18 cellular contexts compared by ENCODE assay signal in genomic region chr2:109694190-109694589, GRCh38.
DNase-seq lines count a peak whose midpoint lies in the region; ATAC-seq and TF ChIP-seq lines count a peak whose summit lies in the region.
"Had no signal": no experiment of that assay in that cellular context is flagged by ENCODE, and none has a peak within 500 bp of the region (broad histone marks: within the 10 kb centered on the region; RNA-seq: fewer than 3 reads in every experiment).

No MANE protein-coding gene starts in this region.

- peaks cover 7% of the 10 kb centered on the region for H3K36me3 Mint-ChIP-seq in Caco-2 (ENCODE audit: insufficient read depth, unreplicated experiment)

- intact Hi-C loops in Caco-2 (cut with micrococcal nuclease; ENCODE audit: unreplicated experiment) (no loop called here), PC-3 (cut with micrococcal nuclease) (no loop called here)

- TF ChIP-seq CTCF in Caco-2 (IDR thresholded peaks at IDR 0.05; ENCODE audit: insufficient read depth in 1 of 2, low read depth in 1 of 2, low read length in 1 of 2, severe bottlenecking in 1 of 2, unreplicated experiment in 1 of 2) (no peak), PC-3 (conservative IDR thresholded peaks at IDR 0.05; ENCODE audit: low read depth, low read length) (no peak), epithelial cell of esophagus (IDR thresholded peaks at IDR 0.05; ENCODE audit: insufficient read depth, low read depth, low read length, missing control alignments) (no peak)

- no peak overlapping the region for H3K4me2 ChIP-seq in PC-3 (ENCODE audit: low read length)
- H3K4me2 ChIP-seq: A549, smooth muscle cell had no signal

- H2AFZ ChIP-seq in PC-3 (ENCODE audit: low read length) = no peak overlapping the region

- H3K27me3 ChIP-seq in Caco-2 (replicated peaks; ENCODE audit: control insufficient read depth, insufficient read depth, low read length) (no peaks in the 10 kb centered on the region), PC-3 (ENCODE audit: low read length) (no peaks in the 10 kb centered on the region), mucosa of rectum (ENCODE audit: control insufficient read depth in 2 of 2, insufficient read depth in 2 of 2, low read length in 2 of 2) (no peaks in the 10 kb centered on the region)
- H3K27me3 ChIP-seq: tibial nerve had no signal

- peak overlapping the region; percentile 82 for H3K27ac Mint-ChIP-seq in Caco-2 (ENCODE audit: unreplicated experiment)
- H3K27ac Mint-ChIP-seq: activated CD4-positive, alpha-beta T cell treated with anti-CD3 and anti-CD28 coated beads, Interleukin-2, amount 10 ng/mL, durations not matched to agents 7 days and 5 days; activated T-helper 2 cell treated with anti-CD3 and anti-CD28 coated beads, Interferon-gamma antibody, Interleukin-2, Interleukin-4, amounts not matched to agents 10 μg/mL and 5 μg/mL and 100 μg/mL, durations not matched to agents 14 hours and 24 hours and 36 hours had no signal

- H4K20me1 ChIP-seq in PC-3 (ENCODE audit: low read length) = no peaks in the 10 kb centered on the region

- no peaks in the 10 kb centered on the region for H3K9me2 ChIP-seq in PC-3 (replicated peaks; ENCODE audit: low read length)

- H3F3A ChIP-seq in PC-3 (ENCODE audit: low read length, unreplicated experiment) = no peaks in the 10 kb centered on the region

- H3K36me3 ChIP-seq in Caco-2 (ENCODE audit: control insufficient read depth, insufficient read depth, low read length) (no peaks in the 10 kb centered on the region), PC-3 (ENCODE audit: low read depth, low read length) (no peaks in the 10 kb centered on the region), mucosa of rectum (ENCODE audit: control insufficient read depth in 2 of 2, insufficient read depth in 2 of 2, low read length in 2 of 2) (no peaks in the 10 kb centered on the region)
- H3K36me3 ChIP-seq: tibial nerve had no signal

- BruUV-seq in Caco-2 (replicated peaks; lab: Mats Ljungman, UMichigan) = no TSS peak
- BruUV-seq in PC-3 (replicated peaks; lab: Mats Ljungman, UMichigan) = no TSS peak

- H3K9me3 ChIP-seq in Caco-2 (peaks cover 4% of the 10 kb centered on the region; the same call in 1 of the 2 replicates), PC-3 (ENCODE audit: low read length) (no peaks in the 10 kb centered on the region), mucosa of rectum (ENCODE audit: control insufficient read depth in 2 of 2, low read length in 2 of 2) (no peaks in the 10 kb centered on the region)
- H3K9me3 ChIP-seq: A549 had no signal

- H3K79me2 ChIP-seq in PC-3 (ENCODE audit: low read length) = no peaks in the 10 kb centered on the region

- no peaks in the 10 kb centered on the region for H3K27me3 Mint-ChIP-seq in Caco-2 (ENCODE audit: insufficient read depth, unreplicated experiment)

- H3K9ac ChIP-seq in PC-3 (ENCODE audit: low read length) (no peak overlapping the region), mucosa of rectum (ENCODE audit: low read depth in 1 of 2, low read length in 2 of 2) (no peak overlapping the region)

- POLR2A ChIA-PET in Caco-2 (lab: Charles Lee) (no interaction called here), PC-3 (lab: Charles Lee; ENCODE audit: unreplicated experiment) (no interaction called here)

- H3K4me3 ChIP-seq in Caco-2 (ENCODE audit: low read depth, low read length) (no peak overlapping the region), PC-3 (ENCODE audit: low read length) (no peak overlapping the region), epithelial cell of esophagus (ENCODE audit: low read length) (no peak overlapping the region), mucosa of rectum (ENCODE audit: low read length in 2 of 2) (no peak overlapping the region)
- H3K4me3 ChIP-seq: A549, smooth muscle cell, tibial nerve had no signal

- peak overlapping the region; percentile 20 for H3K4me3 Mint-ChIP-seq in Caco-2 (ENCODE audit: unreplicated experiment)
- H3K4me3 Mint-ChIP-seq: activated CD4-positive, alpha-beta T cell treated with anti-CD3 and anti-CD28 coated beads, Interleukin-2, amount 10 ng/mL, durations not matched to agents 7 days and 5 days had no signal

- DNase-seq in Caco-2 (peak in 1 of 2 experiments; percentile 33), PC-3 (peak; percentile 28), epithelial cell of esophagus (ENCODE audit: low read depth) (peak; percentile 58), activated T-cell treated with anti-CD3 and anti-CD28 coated beads for 4 hours (no peak), NCI-H146 (lab: John Stamatoyannopoulos, UW) (no peak), hippocampal formation (lab: John Stamatoyannopoulos, UW) (no peak)
- DNase-seq in stimulated activated naive CD4-positive, alpha-beta T cell (lab: John Stamatoyannopoulos, UW) = no peak
- DNase-seq: activated CD4-positive, alpha-beta T cell treated with anti-CD3 and anti-CD28 coated beads, Interleukin-2, amount 10 ng/mL, durations not matched to agents 7 days and 5 days; caudate nucleus; DMS53; erythroblast; Karpas-422; T-helper 1 cell had no signal

- no peaks in the 10 kb centered on the region for H3K9me3 Mint-ChIP-seq in Caco-2 (ENCODE audit: unreplicated experiment)
- H3K9me3 Mint-ChIP-seq: activated T-helper 2 cell treated with anti-CD3 and anti-CD28 coated beads, Interferon-gamma antibody, Interleukin-2, Interleukin-4, amounts not matched to agents 10 μg/mL and 5 μg/mL and 100 μg/mL, durations not matched to agents 14 hours and 24 hours and 36 hours had no signal

- H3K4me1 Mint-ChIP-seq in Caco-2 (ENCODE audit: low read depth, unreplicated experiment) = peaks cover 57% of the 10 kb centered on the region
- H3K4me1 Mint-ChIP-seq: activated CD4-positive, alpha-beta T cell treated with anti-CD3 and anti-CD28 coated beads, Interleukin-2, amount 10 ng/mL, durations not matched to agents 7 days and 5 days had no signal

- no peak for ATAC-seq in PC-3

- H3K27ac ChIP-seq in PC-3 (ENCODE audit: low read length) = no peak overlapping the region
- peak overlapping the region; percentile 97 to 98 for H3K27ac ChIP-seq in mucosa of rectum (ENCODE audit: low read depth in 2 of 2, low read length in 2 of 2)
- H3K27ac ChIP-seq: tibial nerve had no signal

- CTCF ChIA-PET in Caco-2 (lab: Charles Lee) (interaction anchor here (0.6 to 1.1 kb wide), 3 partner anchors 12 to 80 kb away, joined by 3 to 4 read pairs (median 3); partner anchors contain the start of genes SEPTIN10 and SOWAHC), PC-3 (lab: Charles Lee) (no interaction called here)

- H3K4me1 ChIP-seq in Caco-2 (peaks cover 70% of the 10 kb centered on the region), PC-3 (ENCODE audit: insufficient read depth, low read length) (peaks cover 25% of the 10 kb centered on the region), mucosa of rectum (ENCODE audit: control insufficient read depth in 2 of 2, insufficient read depth in 2 of 2, low read length in 2 of 2) (peaks cover 30 to 60% of the 10 kb centered on the region in 2 donors)

Comparison
In these comparisons a context has a peak if more than half of its experiments do, and no peak if none do; other contexts are left out.
1. DNase-seq: peak in PC-3 (single experiment) and epithelial cell of esophagus (single experiment); none in activated T-cell treated with anti-CD3 and anti-CD28 coated beads for 4 hours (single experiment), NCI-H146 (single experiment), hippocampal formation (0 of 2) and stimulated activated naive CD4-positive, alpha-beta T cell (0 of 6).